ENCODE assay signal across 8 cellular contexts in genomic region chr6:146857960-146858308, GRCh38.
DNase-seq lines count a peak whose midpoint lies in the region; ATAC-seq and TF ChIP-seq lines count a peak whose summit lies in the region.

No MANE protein-coding gene starts in this region.

- H3K4me3 ChIP-seq in NT2/D1 (ENCODE audit: insufficient read length, low read depth) = peak overlapping the region; percentile 26
- no peak overlapping the region for H3K4me3 ChIP-seq in esophagus (ENCODE audit: low read depth in 1 of 2, low read length in 2 of 2)
- peak overlapping the region; percentile 72 for H3K4me3 ChIP-seq in osteoblast (ENCODE audit: insufficient read depth, low read length)

- peak overlapping the region; percentile 57 for H3K9ac ChIP-seq in NT2/D1 (ENCODE audit: insufficient read length, low read depth)

- no peak for TF ChIP-seq CTCF in osteoblast (IDR thresholded peaks at IDR 0.05; ENCODE audit: extremely low read depth, low read depth, low read length)

- H3K4me2 ChIP-seq in osteoblast (ENCODE audit: insufficient read depth, low read length) = peak overlapping the region; percentile 88

- no peak for TF ChIP-seq POLR2A in GM18505 (IDR thresholded peaks at IDR 0.05; ENCODE audit: borderline replicate concordance, extremely low read depth, insufficient read depth, insufficient read length)

- peak overlapping the region; percentile 3 to 53 for H3K27ac ChIP-seq in esophagus (ENCODE audit: low read depth in 2 of 2, low read length in 1 of 2)
- peak overlapping the region; percentile 88 for H3K27ac ChIP-seq in osteoblast (ENCODE audit: low read depth, low read length)

- WGBS in esophagus, 2 donors = 69 to 71% methylated on average over 4 of the region's 4 CpGs

- no peaks in the 10 kb centered on the region for H3K79me2 ChIP-seq in osteoblast (ENCODE audit: insufficient read depth, low read length)

- H2AFZ ChIP-seq in osteoblast (ENCODE audit: low read length) = peak overlapping the region; percentile 80

- no peaks in the 10 kb centered on the region for H3K4me1 ChIP-seq in NT2/D1 (ENCODE audit: insufficient read depth, insufficient read length)
- H3K4me1 ChIP-seq in esophagus (ENCODE audit: control insufficient read depth in 2 of 2, insufficient read depth in 2 of 2, low read length in 1 of 2) = peaks cover 0 to 2% of the 10 kb centered on the region in 2 donors
- H3K4me1 ChIP-seq in osteoblast (ENCODE audit: insufficient read depth, low read length) = peaks cover 5% of the 10 kb centered on the region

- no peak for DNase-seq in NT2/D1 (ENCODE audit: low read depth, low spot score)
- no peak for DNase-seq in osteoblast (ENCODE audit: insufficient read length, low spot score, missing footprints)
- DNase-seq in stimulated activated CD8-positive, alpha-beta memory T cell treated with anti-CD3 and anti-CD28 coated beads, Interleukin-4, amount 100 ng/mL, for 48 hours = no peak
- no peak for DNase-seq in stimulated activated CD4-positive, alpha-beta T cell treated with anti-CD3 and anti-CD28 coated beads, Interleukin-1b, Interleukin-23, amount 100 ng/mL, for 48 hours

- no peaks in the 10 kb centered on the region for H3K27me3 ChIP-seq in NT2/D1 (ENCODE audit: insufficient read depth, insufficient read length)
- H3K27me3 ChIP-seq in esophagus (ENCODE audit: control insufficient read depth in 1 of 2, insufficient read depth in 2 of 2, low read length in 2 of 2) = no peaks in the 10 kb centered on the region
- no peaks in the 10 kb centered on the region for H3K27me3 ChIP-seq in osteoblast (ENCODE audit: insufficient read depth, low read length)

- H3K9me3 ChIP-seq in NT2/D1 (ENCODE audit: insufficient read depth, low read length) (no peaks in the 10 kb centered on the region), esophagus (ENCODE audit: control insufficient read depth in 2 of 2, insufficient read depth in 1 of 2, low read depth in 1 of 2, low read length in 1 of 2) (no peaks in the 10 kb centered on the region), osteoblast (ENCODE audit: low read depth, low read length) (no peaks in the 10 kb centered on the region)

- H4K20me1 ChIP-seq in osteoblast (ENCODE audit: insufficient read depth, low read length) = no peaks in the 10 kb centered on the region

- no peaks in the 10 kb centered on the region for H3K36me3 ChIP-seq in NT2/D1 (ENCODE audit: insufficient read depth, insufficient read length, low read length)
- no peaks in the 10 kb centered on the region for H3K36me3 ChIP-seq in esophagus (ENCODE audit: control insufficient read depth in 2 of 2, insufficient read depth in 2 of 2, low read length in 1 of 2)
- H3K36me3 ChIP-seq in osteoblast (ENCODE audit: insufficient read depth, low read length) = no peaks in the 10 kb centered on the region

- ATAC-seq in GM18505 (IDR thresholded peaks at IDR 0.05; ENCODE audit: unreplicated experiment) (peak; percentile 21), HG02571 (IDR thresholded peaks at IDR 0.05; ENCODE audit: unreplicated experiment) (peak; percentile 10), HG02970 (IDR thresholded peaks at IDR 0.05; ENCODE audit: low FRiP score, unreplicated experiment) (no peak)

Comparison
In these comparisons a context has a peak if more than half of its experiments do, and no peak if none do; other contexts are left out.
1. H3K4me3 ChIP-seq: peak in NT2/D1 (single experiment) and osteoblast (single experiment); none in esophagus (0 of 2).